Comparison of ENCODE assay signal across 8 cellular contexts in the genomic region with DNA sequence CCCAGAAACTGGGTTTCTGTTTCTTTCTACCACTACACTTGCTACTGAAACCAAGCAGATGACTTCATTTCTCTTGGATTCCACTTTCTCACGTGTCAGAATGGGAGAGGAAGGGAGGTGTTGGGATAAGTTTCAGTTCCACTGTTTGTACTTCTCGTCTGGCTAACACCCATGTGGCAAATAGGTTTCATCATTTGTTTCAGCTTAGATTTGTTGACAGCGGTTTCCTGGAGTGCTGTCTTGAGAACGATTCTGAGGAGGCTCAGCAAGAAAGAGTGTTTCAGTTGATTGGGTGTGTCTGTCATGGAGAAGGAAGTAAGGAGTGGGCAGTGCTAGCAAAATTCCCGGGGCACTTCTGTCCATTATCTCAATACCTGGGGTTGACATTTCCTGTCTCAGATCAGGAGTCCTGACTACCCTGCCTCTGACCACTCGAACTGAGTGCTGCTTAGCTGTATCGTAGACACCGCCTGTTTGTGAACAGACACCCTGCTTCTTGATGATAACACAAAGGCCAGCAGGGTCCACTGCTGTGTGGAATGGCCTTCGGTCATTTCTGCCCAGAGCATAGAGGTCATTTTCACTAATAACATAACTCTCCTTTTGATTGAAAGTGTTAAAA. TPM values are rescaled to one million over a fixed set of nuclear protein-coding genes. Genes with fewer than 3 reads are reported as not detected.
DNase-seq lines count a peak whose midpoint lies in the region; ATAC-seq, FAIRE-seq and TF ChIP-seq lines count a peak whose summit lies in the region.
"Not testable (repeated sequence)": the region's sequence is repeated elsewhere in the genome, so short reads cannot be mapped to it uniquely, and the experiment has no call there.
"Had no signal": no experiment of that assay in that cellular context is flagged by ENCODE, and none has a peak within 500 bp of the region (broad histone marks: within the 10 kb centered on the region; RNA-seq: fewer than 3 reads in every experiment).

No MANE protein-coding gene starts in this region.

- TF ChIP-seq CTCF in GM12878 (IDR thresholded peaks at IDR 0.05 in 2 of 3, conservative IDR thresholded peaks at IDR 0.05 in 1 of 3; ENCODE audit: control insufficient read depth in 2 of 3, extremely low read depth in 1 of 3, insufficient read depth in 1 of 3, low read depth in 3 of 3, low read length in 3 of 3); gastroesophageal sphincter (IDR thresholded peaks at IDR 0.05); heart right ventricle (IDR thresholded peaks at IDR 0.05); lower lobe of right lung (IDR thresholded peaks at IDR 0.05); omental fat pad (IDR thresholded peaks at IDR 0.05); gastrocnemius medialis (IDR thresholded peaks at IDR 0.05 in 4 of 5, conservative IDR thresholded peaks at IDR 0.05 in 1 of 5): not testable (repeated sequence)

- WGBS in GM12878 (ENCODE audit: insufficient coverage, insufficient replicate concordance, low lambda C conversion rate, missing lambda C conversion rate), result no CpG with 5 or more reads among the region's 9 CpGs
- WGBS in gastroesophageal sphincter (ENCODE audit: low coverage in 1 of 2), 2 donors, result no CpG with 5 or more reads among the region's 9 CpGs
- WGBS in heart right ventricle, 2 donors, result no CpG with 5 or more reads among the region's 9 CpGs

- not testable (repeated sequence) for H3K79me2 ChIP-seq in GM12878 (ENCODE audit: control insufficient read depth, insufficient read depth, low read length)

- H3K4me3 ChIP-seq in GM12878, gastroesophageal sphincter, heart right ventricle, lower lobe of right lung, gastrocnemius medialis: not testable (repeated sequence)

- not testable (repeated sequence) for H2AFZ ChIP-seq in GM12878 (ENCODE audit: control insufficient read depth, low read depth, low read length)

- in situ Hi-C loops in GM12878 (cut with MboI); gastrocnemius medialis (cut with MboI; ENCODE audit: low sequenced_read_pairs in 4 of 4): not testable (repeated sequence)

- not testable (repeated sequence) for DNase-seq in GM12878 (ENCODE audit: low read depth, low spot score); heart right ventricle; left colon; lower lobe of right lung; omental fat pad (ENCODE audit: low spot score); gastrocnemius medialis

- TF ChIP-seq EP300 in GM12878 (IDR thresholded peaks at IDR 0.05; ENCODE audit: borderline replicate concordance in 1 of 2, control insufficient read depth in 1 of 2, low read depth in 2 of 2, low read length in 2 of 2); gastroesophageal sphincter (IDR thresholded peaks at IDR 0.05): not testable (repeated sequence)

- ATAC-seq in GM12878 (peak; percentile 31; the same call in 2 of the 3 replicates), gastroesophageal sphincter (peak; percentile 93), heart right ventricle (peak; percentile 74 to 92 (median 84)), left colon (peak; percentile 53), lower lobe of right lung (peak; percentile 94 to 95), omental fat pad (ENCODE audit: low FRiP score) (peak; percentile 46), gastrocnemius medialis (peak; percentile 78 to 81)

- H3K27me3 ChIP-seq in GM12878 (replicated peaks in 1 of 2; ENCODE audit: control insufficient read depth in 2 of 2, insufficient read depth in 2 of 2, low read length in 1 of 2); gastroesophageal sphincter; heart right ventricle; lower lobe of right lung (ENCODE audit: low read depth); gastrocnemius medialis: not testable (repeated sequence)

- POLR2A ChIA-PET in GM12878 (lab: Charles Lee), result not testable (repeated sequence)

- H3K9me3 ChIP-seq in GM12878 (replicated peaks; ENCODE audit: control insufficient read depth, insufficient read depth, low read length); gastroesophageal sphincter; heart right ventricle; lower lobe of right lung; gastrocnemius medialis: not testable (repeated sequence)

- SMC1A ChIA-PET in GM12878 (lab: Charles Lee; ENCODE audit: uncharacterized antibody, unreplicated experiment), result not testable (repeated sequence)

- not testable (repeated sequence) for BruUV-seq in GM12878 (replicated peaks; lab: Mats Ljungman, UMichigan)

- FAIRE-seq in GM12878 (lab: Jason Lieb, UNC), result not testable (repeated sequence)

- not testable (repeated sequence) for H3K4me2 ChIP-seq in GM12878 (ENCODE audit: control insufficient read depth, insufficient read depth)

- H3K4me1 ChIP-seq in GM12878 (ENCODE audit: control insufficient read depth, insufficient read depth, low read length); gastroesophageal sphincter; heart right ventricle; lower lobe of right lung; gastrocnemius medialis: not testable (repeated sequence)

- not testable (repeated sequence) for H3K36me3 ChIP-seq in GM12878 (ENCODE audit: control insufficient read depth in 2 of 2, insufficient read depth in 2 of 2, low read length in 1 of 2); gastroesophageal sphincter; heart right ventricle; lower lobe of right lung; gastrocnemius medialis

- TF ChIP-seq RAD21 in GM12878 (IDR thresholded peaks at IDR 0.05; ENCODE audit: insufficient read depth, low read depth, low read length), result not testable (repeated sequence)

- RAD21 ChIA-PET in GM12878 (lab: Charles Lee; ENCODE audit: unreplicated experiment), result not testable (repeated sequence)

- intact Hi-C loops in GM12878 (cut with micrococcal nuclease; ENCODE audit: unreplicated experiment); heart right ventricle (cut with DNase I); left colon (cut with DNase I, micrococcal nuclease); lower lobe of right lung (cut with DNase I); gastrocnemius medialis (cut with DNase I; ENCODE audit: low total_unique reads): not testable (repeated sequence)

- H3K27ac ChIP-seq in GM12878 (ENCODE audit: control insufficient read depth, insufficient read depth); gastroesophageal sphincter; heart right ventricle; lower lobe of right lung; gastrocnemius medialis: not testable (repeated sequence)

- not testable (repeated sequence) for H4K20me1 ChIP-seq in GM12878 (ENCODE audit: control insufficient read depth, insufficient read depth)

- H3K9ac ChIP-seq in GM12878 (ENCODE audit: control insufficient read depth, insufficient read depth, low read length), result not testable (repeated sequence)

- CTCF ChIA-PET in GM12878 (lab: Yijun Ruan, JAX), result not testable (repeated sequence)

- not testable (repeated sequence) for TF ChIP-seq POLR2A in GM12878 (IDR thresholded peaks at IDR 0.05; ENCODE audit: low read depth, low read length); gastroesophageal sphincter (IDR thresholded peaks at IDR 0.05); gastrocnemius medialis (IDR thresholded peaks at IDR 0.05)

RNA-seq across cellular contexts. Expression of gene NCF1, which starts 29.8 kb away (rescaled TPM):
- 193 and 216 TPM in 2 replicates for total RNA-seq in GM12878 (2013; cell fraction: nucleolus; rRNA removed)
- total RNA-seq in GM12878 (2014; rRNA removed) (103 and 123 TPM in 2 replicates), GM12878 (2014; rRNA removed; fragmentation: Illumina TruSeq; extraction: Trizol) (68.3 and 76.7 TPM in 2 replicates), GM12878 (2021) (144 and 146 TPM in 2 replicates), gastroesophageal sphincter (1 to 10 TPM in 3 of 4 donors, under 1 TPM in 1; 0.93 to 5.7 (median 2.3) TPM), heart right ventricle (10 to 100 TPM in 1 of 10 donors, 1 to 10 TPM in 9; 1.0 to 19.4 (median 1.8) TPM), left colon (1 to 10 TPM; 2.9 to 4.4 TPM), lower lobe of right lung (50.8 TPM), omental fat pad (10 to 100 TPM in 1 of 4 donors, 1 to 10 TPM in 3; 1.6 to 55.3 (median 2.8) TPM), gastrocnemius medialis (1 to 10 TPM in 1 of 4 donors, under 1 TPM in 3; 0.41 to 2.7 (median 0.54) TPM)
- 72.0 TPM for polyA plus RNA-seq in GM12878 (2011; ENCODE audit: low read depth)
- polyA plus RNA-seq in GM12878 (2011; rRNA removed) (58.5 and 162 TPM in 2 replicates), GM12878 (2014; fragmentation: Illumina TruSeq; extraction: Trizol) (40.0 and 123 TPM in 2 replicates), GM12878 (2014; fragmentation: Nextera tagmentation; extraction: Ambion mirVana) (1 to 10 TPM; 2.8 to 3.1 TPM), GM12878 (2014; rRNA removed) (146 and 172 TPM in 2 replicates), GM12878 (2016; fragmentation: Nextera tagmentation; extraction: Ambion mirVana) (100 to 1,000 TPM; 216 to 230 TPM), heart right ventricle (1 to 10 TPM; 1.4 to 2.3 TPM)
- 191 and 260 TPM in 2 replicates for polyA plus RNA-seq in GM12878 (2011; cell fraction: cytosol; rRNA removed)
- polyA plus RNA-seq in GM12878 (2011; cell fraction: nucleus; rRNA removed), result 625 and 688 TPM in 2 replicates
- 170 and 195 TPM in 2 replicates for polyA plus RNA-seq in GM12878 (2012)
- 129 and 158 TPM in 2 replicates for polyA minus RNA-seq in GM12878 (2011; rRNA and poly(A)+ RNA removed)
- 54.9 and 62.6 TPM in 2 replicates for polyA minus RNA-seq in GM12878 (2011; cell fraction: cytosol; rRNA and poly(A)+ RNA removed)
- 81.1 and 107 TPM in 2 replicates for polyA minus RNA-seq in GM12878 (2011; cell fraction: nucleus; rRNA and poly(A)+ RNA removed)
- total RNA-seq: G401 had no signal

Comparison
In these comparisons a context has a peak if more than half of its experiments do, and no peak if none do; other contexts are left out.
1. ATAC-seq: peak in every context shown above with its lines; median percentile 94 in lower lobe of right lung; 93 in gastroesophageal sphincter; 84 in heart right ventricle; 80 in gastrocnemius medialis; 53 in left colon; 46 in omental fat pad; 31 in GM12878.